ENCODE assay signal across 34 cellular contexts in genomic region chr1:90522432-90522831, GRCh38.
"Had no signal": no experiment of that assay in that cellular context is flagged by ENCODE, and none has a peak within 500 bp of the region (broad histone marks: within the 10 kb centered on the region; RNA-seq: fewer than 3 reads in every experiment).

No MANE protein-coding gene starts in this region.

- H3K36me3 ChIP-seq: MG63 had no signal

- DNase-seq: Karpas-422, Kasumi-1, MG63, MM.1S, MV-4-11, NCI-H1048, NCI-H1092, NCI-H1092 treated with DMSO at 0.1 percent for 48 hours, NCI-H1105, NCI-H1105 treated with DMSO at 0.1 percent for 48 hours, NCI-H1417, NCI-H1417 treated with DMSO at 0.1 percent for 48 hours, NCI-H1436, NCI-H1436 treated with DMSO at 0.1 percent for 48 hours, NCI-H146, NCI-H1694, NCI-H1694 treated with DMSO at 0.1 percent for 48 hours, NCI-H187, NCI-H187 treated with DMSO at 0.1 percent for 48 hours, NCI-H1930, NCI-H2029, NCI-H2029 treated with DMSO at 0.1 percent for 48 hours, NCI-H2081, NCI-H2081 treated with DMSO at 0.1 percent for 48 hours, NCI-H2107, NCI-H2171, NCI-H2171 treated with DMSO at 0.1 percent for 48 hours, NCI-H2227 treated with DMSO at 0.1 percent for 48 hours, NCI-H226, NCI-H345, NCI-H446, NCI-H446 treated with DMSO at 0.1 percent for 48 hours, NCI-H510A, NCI-H510A treated with DMSO at 0.1 percent for 48 hours had no signal

- H3K9me3 ChIP-seq: MG63 had no signal

- H3K4me3 ChIP-seq: MG63 had no signal
